In genomic region chr7:55224810-55225209, GRCh38 we compare ENCODE assay signal across 36 cellular contexts.
"Had no signal": no experiment of that assay in that cellular context is flagged by ENCODE, and none has a peak within 500 bp of the region (broad histone marks: within the 10 kb centered on the region; RNA-seq: fewer than 3 reads in every experiment).

No MANE protein-coding gene starts in this region.

- DNase-seq: activated B cell treated with CpG ODN at 0.5 μM for 24 hours; activated CD4-positive, alpha-beta memory T cell treated with anti-CD3 and anti-CD28 coated beads, Interleukin-2, amount 10 ng/mL, durations not matched to agents 7 days and 5 days; activated CD4-positive, alpha-beta T cell treated with anti-CD3 and anti-CD28 coated beads for 4 hours; activated CD4-positive, alpha-beta T cell treated with anti-CD3 and anti-CD28 coated beads, Interleukin-2, amount 10 ng/mL, durations not matched to agents 7 days and 5 days; activated CD4-positive, alpha-beta T cell treated with anti-CD3 and anti-CD28 coated beads, Interleukin-2, amount 50 U/mL, for 48 hours; activated CD4-positive, CD25-positive, alpha-beta regulatory T cell treated with anti-CD3 and anti-CD28 coated beads, Interleukin-2, amount 50 U/mL, for 72 hours; activated CD8-positive, alpha-beta memory T cell treated with anti-CD3 and anti-CD28 coated beads for 24 hours; activated CD8-positive, alpha-beta memory T cell treated with anti-CD3 and anti-CD28 coated beads, Interleukin-2, amount 10 ng/mL, durations not matched to agents 7 days and 5 days; activated CD8-positive, alpha-beta memory T cell treated with anti-CD3 and anti-CD28 coated beads, Interleukin-2, amount 50 U/mL, for 48 hours; activated CD8-positive, alpha-beta T cell treated with anti-CD3 and anti-CD28 coated beads, Interleukin-2, amount 10 ng/mL, durations not matched to agents 7 days and 5 days; activated effector memory CD4-positive, alpha-beta T cell treated with Interleukin-2 at 50 U/mL for 16 hours; activated gamma-delta T cell; activated naive CD4-positive, alpha-beta T cell treated with anti-CD3 and anti-CD28 coated beads, Interleukin-2, amount 10 ng/mL, durations not matched to agents 7 days and 5 days; activated naive CD4-positive, alpha-beta T cell treated with Interleukin-2 at 50 U/mL for 16 hours; activated naive CD8-positive, alpha-beta T cell treated with anti-CD3 and anti-CD28 coated beads, Interleukin-2, amount 10 ng/mL, durations not matched to agents 7 days and 5 days; activated naive CD8-positive, alpha-beta T cell treated with anti-CD3 and anti-CD28 coated beads, Interleukin-2, amount 50 U/mL, for 24 hours; activated T-cell treated with anti-CD3 and anti-CD28 coated beads, Interleukin-2, amount 50 U/mL, for 24 hours; activated T-cell treated with anti-CD3 and anti-CD28 coated beads, Interleukin-2, amount 50 U/mL, for 48 hours; amygdala; anterior cingulate cortex; caudate nucleus; cerebellar nuclear complex; T-helper 2 cell; T-helper 9 cell had no signal

- H3K4me1 ChIP-seq: ascending aorta had no signal

- H3K4me3 ChIP-seq: ascending aorta, cardiac muscle cell had no signal

- H3K4me1 Mint-ChIP-seq: activated B cell treated with CpG ODN at 0.5 μM for 24 hours; activated CD4-positive, alpha-beta memory T cell treated with anti-CD3 and anti-CD28 coated beads, Interleukin-2, amount 10 ng/mL, durations not matched to agents 7 days and 5 days; activated CD4-positive, alpha-beta T cell treated with anti-CD3 and anti-CD28 coated beads, Interleukin-2, amount 10 ng/mL, durations not matched to agents 7 days and 5 days; activated CD8-positive, alpha-beta memory T cell treated with anti-CD3 and anti-CD28 coated beads, Interleukin-2, amount 10 ng/mL, durations not matched to agents 7 days and 5 days; activated naive CD4-positive, alpha-beta T cell treated with anti-CD3 and anti-CD28 coated beads, Interleukin-2, amount 10 ng/mL, durations not matched to agents 7 days and 5 days; activated naive CD4-positive, alpha-beta T cell treated with anti-CD3 and anti-CD28 coated beads, Interleukin-2, amount 50 U/mL, for 24 hours; activated naive CD8-positive, alpha-beta T cell treated with anti-CD3 and anti-CD28 coated beads, Interleukin-2, amount 10 ng/mL, durations not matched to agents 7 days and 5 days; activated naive CD8-positive, alpha-beta T cell treated with anti-CD3 and anti-CD28 coated beads, Interleukin-2, amount 50 U/mL, for 24 hours; central memory CD8-positive, alpha-beta T cell had no signal

- H3K27ac Mint-ChIP-seq: activated B cell treated with CpG ODN at 0.5 μM for 24 hours; activated CD4-positive, alpha-beta memory T cell treated with anti-CD3 and anti-CD28 coated beads, Interleukin-2, amount 10 ng/mL, durations not matched to agents 7 days and 5 days; activated CD4-positive, alpha-beta T cell treated with anti-CD3 and anti-CD28 coated beads, Interleukin-2, amount 10 ng/mL, durations not matched to agents 7 days and 5 days; activated CD8-positive, alpha-beta memory T cell treated with anti-CD3 and anti-CD28 coated beads, Interleukin-2, amount 10 ng/mL, durations not matched to agents 7 days and 5 days; activated CD8-positive, alpha-beta T cell treated with anti-CD3 and anti-CD28 coated beads, Interleukin-2, amount 10 ng/mL, durations not matched to agents 7 days and 5 days; activated naive CD4-positive, alpha-beta T cell treated with anti-CD3 and anti-CD28 coated beads, Interleukin-2, amount 10 ng/mL, durations not matched to agents 7 days and 5 days; activated naive CD4-positive, alpha-beta T cell treated with anti-CD3 and anti-CD28 coated beads, Interleukin-2, amount 50 U/mL, for 24 hours; activated naive CD8-positive, alpha-beta T cell; activated naive CD8-positive, alpha-beta T cell treated with anti-CD3 and anti-CD28 coated beads, Interleukin-2, amount 10 ng/mL, durations not matched to agents 7 days and 5 days; activated naive CD8-positive, alpha-beta T cell treated with anti-CD3 and anti-CD28 coated beads, Interleukin-2, amount 50 U/mL, for 24 hours; activated T-cell treated with anti-CD3 and anti-CD28 coated beads, Interleukin-2, amount 50 U/mL, for 24 hours; activated T-helper 2 cell treated with anti-CD3 and anti-CD28 coated beads, Interferon-gamma antibody, Interleukin-2, Interleukin-4, amounts not matched to agents 10 μg/mL and 5 μg/mL and 100 μg/mL, durations not matched to agents 14 hours and 24 hours and 36 hours; brain; T-helper 1 cell treated with Interleukin-12 subunit alpha and Interleukin-12 subunit beta and Interleukin-4 antibody, amounts not matched to agents 30 μg/mL and 1 μg/mL, for 36 hours; T-helper 2 cell treated with Interferon-gamma antibody and Interleukin-4, amounts not matched to agents 5 μg/mL and 100 μg/mL, for 36 hours had no signal

- H3K9me3 Mint-ChIP-seq: activated CD4-positive, alpha-beta T cell treated with anti-CD3 and anti-CD28 coated beads, Interleukin-2, amount 10 ng/mL, durations not matched to agents 7 days and 5 days; activated naive CD4-positive, alpha-beta T cell treated with anti-CD3 and anti-CD28 coated beads, Interleukin-2, amount 10 ng/mL, durations not matched to agents 7 days and 5 days; activated T-helper 2 cell treated with anti-CD3 and anti-CD28 coated beads, Interferon-gamma antibody, Interleukin-2, Interleukin-4, amounts not matched to agents 10 μg/mL and 5 μg/mL and 100 μg/mL, durations not matched to agents 14 hours and 24 hours and 36 hours; T-helper 2 cell treated with Interferon-gamma antibody and Interleukin-4, amounts not matched to agents 5 μg/mL and 100 μg/mL, for 36 hours had no signal

- FAIRE-seq: bronchial epithelial cell, TTC549 had no signal

- H3K36me3 Mint-ChIP-seq: activated CD8-positive, alpha-beta memory T cell treated with anti-CD3 and anti-CD28 coated beads, Interleukin-2, amount 10 ng/mL, durations not matched to agents 7 days and 5 days; activated naive CD4-positive, alpha-beta T cell treated with anti-CD3 and anti-CD28 coated beads, Interleukin-2, amount 10 ng/mL, durations not matched to agents 7 days and 5 days; activated naive CD4-positive, alpha-beta T cell treated with anti-CD3 and anti-CD28 coated beads, Interleukin-2, amount 50 U/mL, for 24 hours; activated naive CD8-positive, alpha-beta T cell treated with anti-CD3 and anti-CD28 coated beads, Interleukin-2, amount 10 ng/mL, durations not matched to agents 7 days and 5 days; brain had no signal

- H3K27me3 Mint-ChIP-seq: activated B cell treated with CpG ODN at 0.5 μM for 24 hours; activated naive CD4-positive, alpha-beta T cell treated with anti-CD3 and anti-CD28 coated beads, Interleukin-2, amount 10 ng/mL, durations not matched to agents 7 days and 5 days; activated naive CD4-positive, alpha-beta T cell treated with anti-CD3 and anti-CD28 coated beads, Interleukin-2, amount 50 U/mL, for 24 hours had no signal

- H3K36me3 ChIP-seq: ascending aorta, cardiac muscle cell had no signal

- H3K27ac ChIP-seq: ascending aorta, cardiac muscle cell, VCaP had no signal

- H3K4me3 Mint-ChIP-seq: activated B cell treated with CpG ODN at 0.5 μM for 24 hours; activated CD4-positive, alpha-beta memory T cell treated with anti-CD3 and anti-CD28 coated beads, Interleukin-2, amount 10 ng/mL, durations not matched to agents 7 days and 5 days; activated CD4-positive, alpha-beta T cell treated with anti-CD3 and anti-CD28 coated beads, Interleukin-2, amount 10 ng/mL, durations not matched to agents 7 days and 5 days; activated CD8-positive, alpha-beta memory T cell treated with anti-CD3 and anti-CD28 coated beads, Interleukin-2, amount 10 ng/mL, durations not matched to agents 7 days and 5 days; activated CD8-positive, alpha-beta T cell treated with anti-CD3 and anti-CD28 coated beads, Interleukin-2, amount 10 ng/mL, durations not matched to agents 7 days and 5 days; activated naive CD4-positive, alpha-beta T cell treated with anti-CD3 and anti-CD28 coated beads, Interleukin-2, amount 10 ng/mL, durations not matched to agents 7 days and 5 days; activated naive CD4-positive, alpha-beta T cell treated with anti-CD3 and anti-CD28 coated beads, Interleukin-2, amount 50 U/mL, for 24 hours; activated naive CD8-positive, alpha-beta T cell; activated naive CD8-positive, alpha-beta T cell treated with anti-CD3 and anti-CD28 coated beads, Interleukin-2, amount 10 ng/mL, durations not matched to agents 7 days and 5 days; activated naive CD8-positive, alpha-beta T cell treated with anti-CD3 and anti-CD28 coated beads, Interleukin-2, amount 50 U/mL, for 24 hours; activated T-cell treated with anti-CD3 and anti-CD28 coated beads, Interleukin-2, amount 50 U/mL, for 24 hours; brain; central memory CD8-positive, alpha-beta T cell; T-helper 1 cell treated with Interleukin-12 subunit alpha and Interleukin-12 subunit beta and Interleukin-4 antibody, amounts not matched to agents 30 μg/mL and 1 μg/mL, for 36 hours; T-helper 2 cell treated with Interferon-gamma antibody and Interleukin-4, amounts not matched to agents 5 μg/mL and 100 μg/mL, for 36 hours had no signal

- H3K27me3 ChIP-seq: ascending aorta, cardiac muscle cell had no signal
